In the genomic region with DNA sequence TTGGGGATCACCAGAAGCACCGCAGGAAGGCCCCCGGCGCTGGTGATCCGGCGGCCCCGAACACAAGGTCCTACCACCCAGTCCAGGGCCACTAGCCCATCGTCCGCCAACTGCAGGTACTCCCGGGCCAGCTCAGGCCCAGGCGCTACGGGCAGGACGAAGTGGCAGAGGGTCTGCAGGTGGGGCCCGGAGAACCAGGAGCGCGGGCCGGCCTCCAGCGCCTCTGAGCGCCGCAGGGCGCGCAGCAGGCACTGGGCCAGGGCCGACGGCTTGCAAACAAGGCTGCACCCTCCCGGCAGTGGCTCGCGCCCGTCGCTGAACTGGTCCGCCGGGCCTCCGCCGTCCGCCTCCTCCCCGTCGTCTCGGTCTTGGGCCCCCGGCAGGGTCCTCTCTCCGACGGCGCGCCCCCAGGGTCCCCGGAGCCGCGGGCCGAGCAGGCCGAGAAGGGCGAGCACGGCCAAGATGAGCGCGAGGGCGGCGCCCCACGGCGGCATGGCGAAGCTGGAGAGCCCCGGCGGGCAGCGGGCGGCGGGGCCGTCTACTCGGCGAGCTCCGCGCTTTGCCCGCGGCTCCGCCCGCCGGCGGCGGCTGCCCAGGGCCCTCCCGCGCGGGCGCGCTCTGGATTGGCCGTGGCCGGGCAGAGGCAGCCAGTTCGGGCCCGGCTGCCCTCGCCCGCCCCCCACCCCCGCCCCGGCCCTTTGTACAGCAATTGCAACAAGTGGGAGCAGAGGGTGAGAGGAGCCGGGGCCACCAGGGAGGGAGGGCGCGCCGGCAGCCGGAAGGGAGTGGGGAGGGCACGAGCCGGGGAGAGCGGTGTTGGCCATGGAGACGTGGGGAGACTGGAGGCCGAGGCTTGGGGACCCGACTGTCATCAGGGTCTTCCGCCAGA, we compare ENCODE assay signal across 1 cellular context.
TF ChIP-seq lines count a peak whose summit lies in the region.

A gene with protein sequence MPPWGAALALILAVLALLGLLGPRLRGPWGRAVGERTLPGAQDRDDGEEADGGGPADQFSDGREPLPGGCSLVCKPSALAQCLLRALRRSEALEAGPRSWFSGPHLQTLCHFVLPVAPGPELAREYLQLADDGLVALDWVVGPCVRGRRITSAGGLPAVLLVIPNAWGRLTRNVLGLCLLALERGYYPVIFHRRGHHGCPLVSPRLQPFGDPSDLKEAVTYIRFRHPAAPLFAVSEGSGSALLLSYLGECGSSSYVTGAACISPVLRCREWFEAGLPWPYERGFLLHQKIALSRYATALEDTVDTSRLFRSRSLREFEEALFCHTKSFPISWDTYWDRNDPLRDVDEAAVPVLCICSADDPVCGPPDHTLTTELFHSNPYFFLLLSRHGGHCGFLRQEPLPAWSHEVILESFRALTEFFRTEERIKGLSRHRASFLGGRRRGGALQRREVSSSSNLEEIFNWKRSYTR (minus strand): TSS at position 565 of the 889 bp plus-strand sequence. CDS start 71 bp downstream, at position 494.

TF ChIP-seq in HepG2, 621 proteins besides CTCF, POLR2A, EP300 and RAD21 (continues in another document):
- TF ChIP-seq MED13 (CRISPR knock-in tag; IDR thresholded peaks at IDR 0.05) (no peak), ZNF383 (CRISPR knock-in tag; IDR thresholded peaks at IDR 0.05; ENCODE audit: borderline replicate concordance) (no peak), KDM6A (CRISPR knock-in tag; IDR thresholded peaks at IDR 0.05; ENCODE audit: low read depth) (no peak), NKX3-1 (CRISPR knock-in tag; IDR thresholded peaks at IDR 0.05) (no peak), ZFP1 (CRISPR knock-in tag; IDR thresholded peaks at IDR 0.05) (no peak), ZNF660 (CRISPR knock-in tag; IDR thresholded peaks at IDR 0.05; ENCODE audit: borderline replicate concordance, low read depth) (no peak), REL (CRISPR knock-in tag; conservative IDR thresholded peaks at IDR 0.05) (no peak), ZEB1 (IDR thresholded peaks at IDR 0.05; ENCODE audit: insufficient replicate concordance, low read depth) (no peak), SIN3A (IDR thresholded peaks at IDR 0.05; ENCODE audit: borderline replicate concordance, low read depth, low read length) (peak; percentile 36; the same call in 1 of the 2 replicates), PCBP2 (optimal IDR thresholded peaks at IDR 0.05; ENCODE audit: low read depth, low read length, poor library complexity, severe bottlenecking) (no peak), HMGXB4 (CRISPR knock-in tag; IDR thresholded peaks at IDR 0.05; ENCODE audit: borderline replicate concordance in 1 of 2, low read depth in 1 of 2) (peak in 1 of 2 experiments; percentile 79; a peak in 2 of 4 replicates), KDM2A (CRISPR knock-in tag; IDR thresholded peaks at IDR 0.05; ENCODE audit: borderline replicate concordance, low read depth) (no peak; the same call in 1 of the 2 replicates), PHF8 (CRISPR knock-in tag; IDR thresholded peaks at IDR 0.05) (peak; percentile 61), TEAD3 (CRISPR knock-in tag; optimal IDR thresholded peaks at IDR 0.05; ENCODE audit: borderline replicate concordance) (no peak), GATA4 (IDR thresholded peaks at IDR 0.05; ENCODE audit: borderline replicate concordance, low read depth) (no peak), ZNF20 (CRISPR knock-in tag; IDR thresholded peaks at IDR 0.05) (no peak), ZNF367 (CRISPR knock-in tag; IDR thresholded peaks at IDR 0.05; ENCODE audit: borderline replicate concordance) (no peak), ZBTB46 (CRISPR knock-in tag; IDR thresholded peaks at IDR 0.05; ENCODE audit: borderline replicate concordance) (no peak), MTA3 (CRISPR knock-in tag; IDR thresholded peaks at IDR 0.05) (no peak), FOSL1 (CRISPR knock-in tag; IDR thresholded peaks at IDR 0.05; ENCODE audit: borderline replicate concordance) (no peak), HNRNPK (IDR thresholded peaks at IDR 0.05; ENCODE audit: low read depth, low read length, poor library complexity, severe bottlenecking) (peak; percentile 12), ZFP41 (CRISPR knock-in tag; IDR thresholded peaks at IDR 0.05; ENCODE audit: borderline replicate concordance) (no peak), NAIF1 (CRISPR knock-in tag; IDR thresholded peaks at IDR 0.05; ENCODE audit: borderline replicate concordance) (no peak), ZNF33B (CRISPR knock-in tag; IDR thresholded peaks at IDR 0.05) (no peak; the same call in 1 of the 2 replicates), HNF4G (IDR thresholded peaks at IDR 0.05; ENCODE audit: borderline replicate concordance, low read depth, low read length) (no peak), HNF4G (CRISPR knock-in tag; IDR thresholded peaks at IDR 0.05; ENCODE audit: borderline replicate concordance, low read depth) (no peak), ZNF878 (CRISPR knock-in tag; IDR thresholded peaks at IDR 0.05) (no peak), ZNF343 (CRISPR knock-in tag; IDR thresholded peaks at IDR 0.05) (no peak), CBX2 (IDR thresholded peaks at IDR 0.05; ENCODE audit: low read depth, low read length) (no peak), CBX2 (CRISPR knock-in tag; IDR thresholded peaks at IDR 0.05; ENCODE audit: low read depth) (no peak), ZMYM3 (CRISPR knock-in tag; IDR thresholded peaks at IDR 0.05) (no peak), KDM5A (IDR thresholded peaks at IDR 0.05; ENCODE audit: borderline replicate concordance, low read length) (no peak), ZNF124 (CRISPR knock-in tag; IDR thresholded peaks at IDR 0.05) (no peak)
- TF ChIP-seq, protein P1, sequence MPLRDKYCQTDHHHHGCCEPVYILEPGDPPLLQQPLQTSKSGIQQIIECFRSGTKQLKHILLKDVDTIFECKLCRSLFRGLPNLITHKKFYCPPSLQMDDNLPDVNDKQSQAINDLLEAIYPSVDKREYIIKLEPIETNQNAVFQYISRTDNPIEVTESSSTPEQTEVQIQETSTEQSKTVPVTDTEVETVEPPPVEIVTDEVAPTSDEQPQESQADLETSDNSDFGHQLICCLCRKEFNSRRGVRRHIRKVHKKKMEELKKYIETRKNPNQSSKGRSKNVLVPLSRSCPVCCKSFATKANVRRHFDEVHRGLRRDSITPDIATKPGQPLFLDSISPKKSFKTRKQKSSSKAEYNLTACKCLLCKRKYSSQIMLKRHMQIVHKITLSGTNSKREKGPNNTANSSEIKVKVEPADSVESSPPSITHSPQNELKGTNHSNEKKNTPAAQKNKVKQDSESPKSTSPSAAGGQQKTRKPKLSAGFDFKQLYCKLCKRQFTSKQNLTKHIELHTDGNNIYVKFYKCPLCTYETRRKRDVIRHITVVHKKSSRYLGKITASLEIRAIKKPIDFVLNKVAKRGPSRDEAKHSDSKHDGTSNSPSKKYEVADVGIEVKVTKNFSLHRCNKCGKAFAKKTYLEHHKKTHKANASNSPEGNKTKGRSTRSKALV (CRISPR knock-in tag; IDR thresholded peaks at IDR 0.05) = peak; percentile 96; the same call in 1 of the 2 replicates
- TF ChIP-seq, protein P2, sequence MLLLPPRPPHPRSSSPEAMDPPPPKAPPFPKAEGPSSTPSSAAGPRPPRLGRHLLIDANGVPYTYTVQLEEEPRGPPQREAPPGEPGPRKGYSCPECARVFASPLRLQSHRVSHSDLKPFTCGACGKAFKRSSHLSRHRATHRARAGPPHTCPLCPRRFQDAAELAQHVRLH (CRISPR knock-in tag; IDR thresholded peaks at IDR 0.05; ENCODE audit: borderline replicate concordance, low read depth) = no peak
- TF ChIP-seq, protein P3, sequence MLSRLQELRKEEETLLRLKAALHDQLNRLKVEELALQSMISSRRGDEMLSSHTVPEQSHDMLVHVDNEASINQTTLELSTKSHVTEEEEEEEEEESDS (CRISPR knock-in tag; IDR thresholded peaks at IDR 0.05; ENCODE audit: borderline replicate concordance) = no peak
- TF ChIP-seq, protein P4, sequence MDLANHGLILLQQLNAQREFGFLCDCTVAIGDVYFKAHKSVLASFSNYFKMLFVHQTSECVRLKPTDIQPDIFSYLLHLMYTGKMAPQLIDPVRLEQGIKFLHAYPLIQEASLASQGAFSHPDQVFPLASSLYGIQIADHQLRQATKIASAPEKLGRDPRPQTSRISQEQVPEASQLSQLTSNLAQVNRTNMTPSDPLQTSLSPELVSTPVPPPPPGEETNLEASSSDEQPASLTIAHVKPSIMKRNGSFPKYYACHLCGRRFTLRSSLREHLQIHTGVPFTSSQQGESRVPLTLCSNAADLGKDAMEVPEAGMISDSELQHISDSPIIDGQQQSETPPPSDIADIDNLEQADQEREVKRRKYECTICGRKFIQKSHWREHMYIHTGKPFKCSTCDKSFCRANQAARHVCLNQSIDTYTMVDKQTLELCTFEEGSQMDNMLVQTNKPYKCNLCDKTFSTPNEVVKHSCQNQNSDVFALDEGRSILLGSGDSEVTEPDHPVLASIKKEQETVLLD (CRISPR knock-in tag; IDR thresholded peaks at IDR 0.05; ENCODE audit: low read depth) = 0 out of 2 replicates have a peak, but pooled peaks have one; percentile 67
- TF ChIP-seq, protein P5, sequence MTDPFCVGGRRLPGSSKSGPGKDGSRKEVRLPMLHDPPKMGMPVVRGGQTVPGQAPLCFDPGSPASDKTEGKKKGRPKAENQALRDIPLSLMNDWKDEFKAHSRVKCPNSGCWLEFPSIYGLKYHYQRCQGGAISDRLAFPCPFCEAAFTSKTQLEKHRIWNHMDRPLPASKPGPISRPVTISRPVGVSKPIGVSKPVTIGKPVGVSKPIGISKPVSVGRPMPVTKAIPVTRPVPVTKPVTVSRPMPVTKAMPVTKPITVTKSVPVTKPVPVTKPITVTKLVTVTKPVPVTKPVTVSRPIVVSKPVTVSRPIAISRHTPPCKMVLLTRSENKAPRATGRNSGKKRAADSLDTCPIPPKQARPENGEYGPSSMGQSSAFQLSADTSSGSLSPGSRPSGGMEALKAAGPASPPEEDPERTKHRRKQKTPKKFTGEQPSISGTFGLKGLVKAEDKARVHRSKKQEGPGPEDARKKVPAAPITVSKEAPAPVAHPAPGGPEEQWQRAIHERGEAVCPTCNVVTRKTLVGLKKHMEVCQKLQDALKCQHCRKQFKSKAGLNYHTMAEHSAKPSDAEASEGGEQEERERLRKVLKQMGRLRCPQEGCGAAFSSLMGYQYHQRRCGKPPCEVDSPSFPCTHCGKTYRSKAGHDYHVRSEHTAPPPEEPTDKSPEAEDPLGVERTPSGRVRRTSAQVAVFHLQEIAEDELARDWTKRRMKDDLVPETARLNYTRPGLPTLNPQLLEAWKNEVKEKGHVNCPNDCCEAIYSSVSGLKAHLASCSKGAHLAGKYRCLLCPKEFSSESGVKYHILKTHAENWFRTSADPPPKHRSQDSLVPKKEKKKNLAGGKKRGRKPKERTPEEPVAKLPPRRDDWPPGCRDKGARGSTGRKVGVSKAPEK (CRISPR knock-in tag; IDR thresholded peaks at IDR 0.05; ENCODE audit: borderline replicate concordance) = no peak
- TF ChIP-seq, protein P6, sequence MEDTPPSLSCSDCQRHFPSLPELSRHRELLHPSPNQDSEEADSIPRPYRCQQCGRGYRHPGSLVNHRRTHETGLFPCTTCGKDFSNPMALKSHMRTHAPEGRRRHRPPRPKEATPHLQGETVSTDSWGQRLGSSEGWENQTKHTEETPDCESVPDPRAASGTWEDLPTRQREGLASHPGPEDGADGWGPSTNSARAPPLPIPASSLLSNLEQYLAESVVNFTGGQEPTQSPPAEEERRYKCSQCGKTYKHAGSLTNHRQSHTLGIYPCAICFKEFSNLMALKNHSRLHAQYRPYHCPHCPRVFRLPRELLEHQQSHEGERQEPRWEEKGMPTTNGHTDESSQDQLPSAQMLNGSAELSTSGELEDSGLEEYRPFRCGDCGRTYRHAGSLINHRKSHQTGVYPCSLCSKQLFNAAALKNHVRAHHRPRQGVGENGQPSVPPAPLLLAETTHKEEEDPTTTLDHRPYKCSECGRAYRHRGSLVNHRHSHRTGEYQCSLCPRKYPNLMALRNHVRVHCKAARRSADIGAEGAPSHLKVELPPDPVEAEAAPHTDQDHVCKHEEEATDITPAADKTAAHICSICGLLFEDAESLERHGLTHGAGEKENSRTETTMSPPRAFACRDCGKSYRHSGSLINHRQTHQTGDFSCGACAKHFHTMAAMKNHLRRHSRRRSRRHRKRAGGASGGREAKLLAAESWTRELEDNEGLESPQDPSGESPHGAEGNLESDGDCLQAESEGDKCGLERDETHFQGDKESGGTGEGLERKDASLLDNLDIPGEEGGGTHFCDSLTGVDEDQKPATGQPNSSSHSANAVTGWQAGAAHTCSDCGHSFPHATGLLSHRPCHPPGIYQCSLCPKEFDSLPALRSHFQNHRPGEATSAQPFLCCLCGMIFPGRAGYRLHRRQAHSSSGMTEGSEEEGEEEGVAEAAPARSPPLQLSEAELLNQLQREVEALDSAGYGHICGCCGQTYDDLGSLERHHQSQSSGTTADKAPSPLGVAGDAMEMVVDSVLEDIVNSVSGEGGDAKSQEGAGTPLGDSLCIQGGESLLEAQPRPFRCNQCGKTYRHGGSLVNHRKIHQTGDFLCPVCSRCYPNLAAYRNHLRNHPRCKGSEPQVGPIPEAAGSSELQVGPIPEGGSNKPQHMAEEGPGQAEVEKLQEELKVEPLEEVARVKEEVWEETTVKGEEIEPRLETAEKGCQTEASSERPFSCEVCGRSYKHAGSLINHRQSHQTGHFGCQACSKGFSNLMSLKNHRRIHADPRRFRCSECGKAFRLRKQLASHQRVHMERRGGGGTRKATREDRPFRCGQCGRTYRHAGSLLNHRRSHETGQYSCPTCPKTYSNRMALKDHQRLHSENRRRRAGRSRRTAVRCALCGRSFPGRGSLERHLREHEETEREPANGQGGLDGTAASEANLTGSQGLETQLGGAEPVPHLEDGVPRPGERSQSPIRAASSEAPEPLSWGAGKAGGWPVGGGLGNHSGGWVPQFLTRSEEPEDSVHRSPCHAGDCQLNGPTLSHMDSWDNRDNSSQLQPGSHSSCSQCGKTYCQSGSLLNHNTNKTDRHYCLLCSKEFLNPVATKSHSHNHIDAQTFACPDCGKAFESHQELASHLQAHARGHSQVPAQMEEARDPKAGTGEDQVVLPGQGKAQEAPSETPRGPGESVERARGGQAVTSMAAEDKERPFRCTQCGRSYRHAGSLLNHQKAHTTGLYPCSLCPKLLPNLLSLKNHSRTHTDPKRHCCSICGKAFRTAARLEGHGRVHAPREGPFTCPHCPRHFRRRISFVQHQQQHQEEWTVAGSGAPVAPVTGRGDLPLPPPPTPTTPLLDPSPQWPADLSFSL (CRISPR knock-in tag; IDR thresholded peaks at IDR 0.05) = no peak
